ENCODE assay signal across 9 cellular contexts in the genomic region with DNA sequence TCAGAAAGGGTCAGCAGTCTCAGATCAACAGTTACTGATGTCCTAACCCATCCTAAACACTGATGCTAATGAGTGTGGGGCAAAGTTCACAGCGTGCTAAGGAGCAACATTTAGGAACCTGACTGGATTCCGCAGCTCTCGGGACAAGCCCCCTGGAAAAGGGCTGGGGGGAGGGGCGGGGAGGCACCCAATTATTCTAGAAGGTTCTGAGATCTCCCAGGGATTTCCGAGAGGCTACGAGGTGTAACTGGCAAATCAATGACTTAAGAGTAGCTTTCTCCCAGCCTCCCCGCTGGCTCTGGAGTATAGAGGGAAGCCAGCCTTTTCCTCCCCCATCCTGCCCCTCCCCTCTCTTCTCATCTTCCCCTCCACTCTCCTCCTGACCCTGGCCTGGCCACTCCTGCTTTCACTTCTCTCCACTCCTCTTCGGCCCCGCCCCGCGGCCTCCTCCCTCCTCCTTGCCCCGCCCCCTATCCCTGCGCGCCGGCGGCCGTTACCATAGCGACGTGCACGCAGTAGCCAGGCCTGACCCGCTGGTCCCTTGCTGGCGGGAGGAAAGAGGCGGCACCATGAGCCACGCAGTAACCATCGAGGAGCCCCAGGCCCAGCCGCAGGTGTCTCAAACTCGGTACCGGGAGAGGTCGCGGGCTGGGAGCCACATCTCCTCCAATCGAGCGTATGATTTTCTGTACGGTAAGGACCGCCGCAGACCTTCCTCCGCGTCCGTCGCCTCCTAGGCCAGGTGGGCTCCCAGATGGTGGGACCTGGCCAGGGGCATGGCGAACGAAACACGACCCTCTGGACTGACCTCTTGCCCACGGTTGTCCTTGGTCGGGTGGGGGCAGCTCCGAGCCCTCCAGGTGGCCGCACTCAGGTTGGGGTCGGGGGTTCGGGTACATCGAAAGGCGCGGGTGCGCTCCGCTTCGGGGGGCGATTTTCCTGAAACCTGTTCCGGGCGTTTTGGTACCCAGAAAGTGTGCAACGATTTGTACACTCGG. TPM values are rescaled to one million over a fixed set of nuclear protein-coding genes. Genes with fewer than 3 reads are reported as not detected.
DNase-seq lines count a peak whose midpoint lies in the region; ATAC-seq lines count a peak whose summit lies in the region.
"Had no signal": no experiment of that assay in that cellular context is flagged by ENCODE, and none has a peak within 500 bp of the region (broad histone marks: within the 10 kb centered on the region; RNA-seq: fewer than 3 reads in every experiment).

Gene CFAP91, plus strand, starts transcription at position 493 of the 998 bp plus-strand sequence. Its CDS starts 77 bp downstream, at position 570.

- H3K4me1 ChIP-seq in mononuclear cell (ENCODE audit: insufficient read depth, low read length): peaks cover 28% of the 10 kb centered on the region

- H3K27me3 ChIP-seq in mononuclear cell (ENCODE audit: insufficient read depth, low read length): peaks cover 4% of the 10 kb centered on the region
- H3K27me3 ChIP-seq: BLaER1 treated with 17β-estradiol and CSF1 and Interleukin-3, amounts not matched to agents 10 nM and 100 nM had no signal

- peak within 1 kb of the TSS; percentile 29 for H3K4me3 ChIP-seq in mononuclear cell (ENCODE audit: low read length)
- H3K4me3 ChIP-seq: BLaER1 treated with 17β-estradiol and CSF1 and Interleukin-3, amounts not matched to agents 10 nM and 100 nM had no signal

- DNase-seq in SIG-M5 treated with dmso at 0.1 percent for 504 hours (lab: John Stamatoyannopoulos, UW; ENCODE audit: unreplicated experiment) (peak; percentile 49), SIG-M5 (lab: John Stamatoyannopoulos, UW) (no peak), NCI-H510A treated with DMSO at 0.1 percent for 48 hours (lab: John Stamatoyannopoulos, UW) (peak; percentile 87), activated T-cell treated with anti-CD3 and anti-CD28 coated beads for 4 hours (peak; percentile 73), epithelial cell of prostate (ENCODE audit: low read depth, low spot score) (peak; percentile 24)
- DNase-seq in stimulated activated CD8-positive, alpha-beta memory T cell treated with anti-CD3 and anti-CD28 coated beads, Interleukin-15, amount 100 ng/mL, for 24 hours (ENCODE audit: low read depth): peak; percentile 62

- peak; percentile 90 for ATAC-seq in HG03103 (IDR thresholded peaks at IDR 0.05; ENCODE audit: low read depth, unreplicated experiment)

- H3K9me3 ChIP-seq in mononuclear cell (ENCODE audit: low read depth, low read length): no peaks in the 10 kb centered on the region

- H3K27ac ChIP-seq in epithelial cell of prostate: no peak within 1 kb of the TSS

RNA-seq across cellular contexts. Expression of gene CFAP91, which starts in this region (rescaled TPM):
- total RNA-seq in mononuclear cell: 0.21 TPM
